30 cellular contexts compared by ENCODE assay signal in genomic region chr6:168571268-168571667, GRCh38.
"Had no signal": no experiment of that assay in that cellular context is flagged by ENCODE, and none has a peak within 500 bp of the region (broad histone marks: within the 10 kb centered on the region; RNA-seq: fewer than 3 reads in every experiment).

No MANE protein-coding gene starts in this region.

- H3K27ac Mint-ChIP-seq: naive thymus-derived CD4-positive, alpha-beta T cell; natural killer cell; stimulated activated effector memory CD8-positive, alpha-beta T cell treated with anti-CD3 and anti-CD28 coated beads, Interleukin-12 subunit alpha, Interleukin-12 subunit beta, amount 100 ng/mL, for 72 hours; stimulated activated naive B cell treated with anti-CD40 and anti-IgM and Interleukin-4, amounts not matched to agents 10 μg/mL and 1 μg/mL and 100 μg/mL, for 72 hours; stimulated activated naive CD8-positive, alpha-beta T cell treated with anti-CD3 and anti-CD28 coated beads, Interleukin-15, Interleukin-2, amounts not matched to agents 100 ng/mL and 50 ng/mL, for 24 hours had no signal

- H3K36me3 Mint-ChIP-seq: naive thymus-derived CD4-positive, alpha-beta T cell; natural killer cell; stimulated activated effector memory CD8-positive, alpha-beta T cell treated with anti-CD3 and anti-CD28 coated beads, Interleukin-12 subunit alpha, Interleukin-12 subunit beta, amount 100 ng/mL, for 72 hours; stimulated activated naive B cell treated with anti-CD40 and anti-IgM and Interleukin-4, amounts not matched to agents 10 μg/mL and 1 μg/mL and 100 μg/mL, for 72 hours had no signal

- H3K4me3 ChIP-seq: pancreas, prostate gland, right lobe of liver, sigmoid colon, stomach, suprapubic skin, thoracic aorta, thyroid gland, tibial nerve, upper lobe of left lung had no signal

- H3K4me1 ChIP-seq: pancreas, prostate gland, right lobe of liver had no signal

- DNase-seq: naive thymus-derived CD4-positive, alpha-beta T cell; natural killer cell; nephron progenitor cell; nucleus accumbens; pancreas; retina; right cardiac atrium; right lobe of liver; sigmoid colon; small intestine; stimulated activated CD4-positive, alpha-beta T cell treated with anti-CD3 and anti-CD28 coated beads, Interleukin-15, amount 100 ng/mL, for 24 hours; stimulated activated CD4-positive, alpha-beta T cell treated with anti-CD3 and anti-CD28 coated beads, Interleukin-2, amount 100 ng/mL, for 24 hours; stimulated activated CD4-positive, alpha-beta T cell treated with anti-CD3 and anti-CD28 coated beads, Interleukin-2, amount 100 ng/mL, for 48 hours; stimulated activated CD4-positive, alpha-beta T cell treated with anti-CD3 and anti-CD28 coated beads, Interleukin-4, amount 100 ng/mL, for 24 hours; stimulated activated naive B cell treated with anti-CD40 and anti-IgM and Interleukin-4, amounts not matched to agents 10 μg/mL and 1 μg/mL and 100 μg/mL, for 72 hours; stimulated activated naive CD4-positive, alpha-beta T cell treated with Interleukin-2 at 50 U/mL for 16 hours; stomach; substantia nigra; thyroid gland; trophoblast cell; upper lobe of left lung had no signal

- H3K9me3 ChIP-seq: neutrophil, pancreas, prostate gland, right lobe of liver, sigmoid colon, stomach, suprapubic skin, thoracic aorta, thyroid gland, tibial nerve, upper lobe of left lung had no signal

- H3K27me3 ChIP-seq: neutrophil, pancreas, right lobe of liver, sigmoid colon, stomach, suprapubic skin, thyroid gland, tibial nerve, upper lobe of left lung had no signal

- H3K27ac ChIP-seq: neutrophil, pancreas, prostate gland, right lobe of liver, sigmoid colon, stomach, suprapubic skin, thoracic aorta, thyroid gland, tibial nerve, upper lobe of left lung had no signal

- H3K4me3 Mint-ChIP-seq: naive thymus-derived CD4-positive, alpha-beta T cell; natural killer cell; neural crest cell; stimulated activated effector memory CD8-positive, alpha-beta T cell treated with anti-CD3 and anti-CD28 coated beads, Interleukin-12 subunit alpha, Interleukin-12 subunit beta, amount 100 ng/mL, for 72 hours; stimulated activated naive B cell treated with anti-CD40 and anti-IgM and Interleukin-4, amounts not matched to agents 10 μg/mL and 1 μg/mL and 100 μg/mL, for 72 hours; stimulated activated naive CD8-positive, alpha-beta T cell treated with anti-CD3 and anti-CD28 coated beads, Interleukin-15, Interleukin-2, amounts not matched to agents 100 ng/mL and 50 ng/mL, for 24 hours had no signal

- H3K4me1 Mint-ChIP-seq: naive thymus-derived CD4-positive, alpha-beta T cell; natural killer cell; stimulated activated effector memory CD8-positive, alpha-beta T cell treated with anti-CD3 and anti-CD28 coated beads, Interleukin-12 subunit alpha, Interleukin-12 subunit beta, amount 100 ng/mL, for 72 hours; stimulated activated naive B cell treated with anti-CD40 and anti-IgM and Interleukin-4, amounts not matched to agents 10 μg/mL and 1 μg/mL and 100 μg/mL, for 72 hours had no signal

- FAIRE-seq: pancreas, small intestine, urothelium cell line had no signal

- H3K36me3 ChIP-seq: neutrophil, pancreas, prostate gland, right lobe of liver, sigmoid colon, suprapubic skin, thyroid gland, tibial nerve, upper lobe of left lung had no signal

- H3K9me3 Mint-ChIP-seq: naive thymus-derived CD4-positive, alpha-beta T cell; natural killer cell; nephron progenitor cell; neural crest cell; stimulated activated effector memory CD8-positive, alpha-beta T cell treated with anti-CD3 and anti-CD28 coated beads, Interleukin-12 subunit alpha, Interleukin-12 subunit beta, amount 100 ng/mL, for 72 hours; stimulated activated naive B cell treated with anti-CD40 and anti-IgM and Interleukin-4, amounts not matched to agents 10 μg/mL and 1 μg/mL and 100 μg/mL, for 72 hours; stimulated activated naive CD8-positive, alpha-beta T cell treated with anti-CD3 and anti-CD28 coated beads, Interleukin-15, Interleukin-2, amounts not matched to agents 100 ng/mL and 50 ng/mL, for 24 hours had no signal

- H3K27me3 Mint-ChIP-seq: stimulated activated naive B cell treated with anti-CD40 and anti-IgM and Interleukin-4, amounts not matched to agents 10 μg/mL and 1 μg/mL and 100 μg/mL, for 72 hours; stimulated activated naive CD8-positive, alpha-beta T cell treated with anti-CD3 and anti-CD28 coated beads, Interleukin-15, Interleukin-2, amounts not matched to agents 100 ng/mL and 50 ng/mL, for 24 hours had no signal
